16 cellular contexts compared by ENCODE assay signal in genomic region chr11:69030324-69030723, GRCh38. TPM values are rescaled to one million over a fixed set of nuclear protein-coding genes. Genes with fewer than 3 reads are reported as not detected.
DNase-seq lines count a peak whose midpoint lies in the region; ATAC-seq and TF ChIP-seq lines count a peak whose summit lies in the region.
"Had no signal": no experiment of that assay in that cellular context is flagged by ENCODE, and none has a peak within 500 bp of the region (broad histone marks: within the 10 kb centered on the region; RNA-seq: fewer than 3 reads in every experiment).

No MANE protein-coding gene starts in this region.

- in situ Hi-C loops in GM13976 (cut with MboI; ENCODE audit: low sequenced_read_pairs, unreplicated experiment): no loop called here

- no peaks in the 10 kb centered on the region for H3K9me3 Mint-ChIP-seq in activated T-cell treated with anti-CD3 and anti-CD28 coated beads, Interleukin-2, amount 50 U/mL, for 24 hours
- no peaks in the 10 kb centered on the region for H3K9me3 Mint-ChIP-seq in activated T-cell treated with anti-CD3 and anti-CD28 coated beads, Interleukin-2, amount 50 U/mL, for 4 hours

- H3K36me3 ChIP-seq in PC-3 (ENCODE audit: low read depth, low read length): no peaks in the 10 kb centered on the region
- no peaks in the 10 kb centered on the region for H3K36me3 ChIP-seq in gastroesophageal sphincter

- H3K9me2 ChIP-seq in PC-3 (replicated peaks; ENCODE audit: low read length): no peaks in the 10 kb centered on the region

- no peak for TF ChIP-seq POLR2A in gastroesophageal sphincter (IDR thresholded peaks at IDR 0.05)

- no peak for ATAC-seq in activated T-cell treated with anti-CD3 and anti-CD28 coated beads, Interleukin-2, amount 50 U/mL, for 4 hours
- ATAC-seq in PC-3 (no peak), gastroesophageal sphincter (peak; percentile 54), HG03095 (IDR thresholded peaks at IDR 0.05; ENCODE audit: unreplicated experiment) (no peak)

- no peaks in the 10 kb centered on the region for H3F3A ChIP-seq in PC-3 (ENCODE audit: low read length, unreplicated experiment)

- no peaks in the 10 kb centered on the region for H3K4me1 Mint-ChIP-seq in activated T-cell treated with anti-CD3 and anti-CD28 coated beads, Interleukin-2, amount 50 U/mL, for 24 hours (ENCODE audit: low read depth)
- H3K4me1 Mint-ChIP-seq in activated T-cell treated with anti-CD3 and anti-CD28 coated beads, Interleukin-2, amount 50 U/mL, for 4 hours (ENCODE audit: low read depth): no peaks in the 10 kb centered on the region
- H3K4me1 Mint-ChIP-seq: CD4-positive, CD25-positive, alpha-beta regulatory T cell had no signal

- H3K27ac ChIP-seq in PC-3 (ENCODE audit: low read length) (no peak overlapping the region), gastroesophageal sphincter (no peak overlapping the region)

- intact Hi-C loops in PC-3 (cut with micrococcal nuclease): no loop called here

- peaks cover 9% of the 10 kb centered on the region for H3K27me3 Mint-ChIP-seq in activated T-cell treated with anti-CD3 and anti-CD28 coated beads, Interleukin-2, amount 50 U/mL, for 24 hours
- H3K27me3 Mint-ChIP-seq in activated T-cell treated with anti-CD3 and anti-CD28 coated beads, Interleukin-2, amount 50 U/mL, for 4 hours (ENCODE audit: low read depth): no peaks in the 10 kb centered on the region

- CTCF ChIA-PET in PC-3 (lab: Charles Lee): no interaction called here

- 69 to 73% methylated on average over 3 to 6 of the region's 6 CpGs for WGBS in gastroesophageal sphincter (ENCODE audit: low coverage in 1 of 2), 2 donors

- H3K4me1 ChIP-seq in PC-3 (ENCODE audit: insufficient read depth, low read length) (no peaks in the 10 kb centered on the region), gastroesophageal sphincter (peaks cover 0 to 6% (median 0%) of the 10 kb centered on the region in 3 donors)

- H3K36me3 Mint-ChIP-seq in activated T-cell treated with anti-CD3 and anti-CD28 coated beads, Interleukin-2, amount 50 U/mL, for 24 hours (ENCODE audit: low read depth): no peaks in the 10 kb centered on the region
- H3K36me3 Mint-ChIP-seq in activated T-cell treated with anti-CD3 and anti-CD28 coated beads, Interleukin-2, amount 50 U/mL, for 4 hours (ENCODE audit: insufficient read depth): no peaks in the 10 kb centered on the region
- H3K36me3 Mint-ChIP-seq: CD4-positive, CD25-positive, alpha-beta regulatory T cell; IgD-negative memory B cell had no signal

- no peak overlapping the region for H3K9ac ChIP-seq in PC-3 (ENCODE audit: low read length)

- DNase-seq in activated T-cell treated with anti-CD3 and anti-CD28 coated beads, Interleukin-2, amount 50 U/mL, for 24 hours: no peak
- no peak for DNase-seq in activated T-cell treated with anti-CD3 and anti-CD28 coated beads, Interleukin-2, amount 50 U/mL, for 4 hours
- no peak for DNase-seq in PC-3
- DNase-seq in activated CD4-positive, CD25-positive, alpha-beta regulatory T cell treated with anti-CD3 and anti-CD28 coated beads, Interleukin-2, amount 50 U/mL, for 72 hours: no peak
- no peak for DNase-seq in activated effector memory CD4-positive, alpha-beta T cell treated with anti-CD3 and anti-CD28 coated beads, Interleukin-2, amount 50 U/mL, for 16 hours
- no peak for DNase-seq in GM13976 (ENCODE audit: low spot score)
- DNase-seq: CD4-positive, CD25-positive, alpha-beta regulatory T cell; EL; NCI-H1436; NCI-H2029 treated with DMSO at 0.1 percent for 48 hours; NCI-H774; SHP77 treated with DMSO at 0.1 percent for 48 hours had no signal

- BruUV-seq in PC-3 (replicated peaks; lab: Mats Ljungman, UMichigan): no TSS peak

- no peaks in the 10 kb centered on the region for H3K79me2 ChIP-seq in PC-3 (ENCODE audit: low read length)

- no peak for TF ChIP-seq EP300 in gastroesophageal sphincter (IDR thresholded peaks at IDR 0.05)

- H3K27me3 ChIP-seq in PC-3 (ENCODE audit: low read length): no peaks in the 10 kb centered on the region
- H3K27me3 ChIP-seq in gastroesophageal sphincter: no peaks in the 10 kb centered on the region

- H3K27ac Mint-ChIP-seq in activated T-cell treated with anti-CD3 and anti-CD28 coated beads, Interleukin-2, amount 50 U/mL, for 24 hours: peak overlapping the region; percentile 44
- H3K27ac Mint-ChIP-seq: CD4-positive, CD25-positive, alpha-beta regulatory T cell; IgD-negative memory B cell had no signal

- no peak overlapping the region for H3K4me2 ChIP-seq in PC-3 (ENCODE audit: low read length)

- no peak for TF ChIP-seq CTCF in PC-3 (conservative IDR thresholded peaks at IDR 0.05; ENCODE audit: low read depth, low read length)
- no peak for TF ChIP-seq CTCF in gastroesophageal sphincter (IDR thresholded peaks at IDR 0.05)
- TF ChIP-seq CTCF in GM13976 (IDR thresholded peaks at IDR 0.05; ENCODE audit: borderline replicate concordance, control extremely low read depth, extremely low read depth, insufficient read depth, missing control alignments): no peak

- H4K20me1 ChIP-seq in PC-3 (ENCODE audit: low read length): no peaks in the 10 kb centered on the region

- H3K4me3 ChIP-seq in PC-3 (ENCODE audit: low read length) (no peak overlapping the region), gastroesophageal sphincter (no peak overlapping the region)

- POLR2A ChIA-PET in PC-3 (lab: Charles Lee; ENCODE audit: unreplicated experiment): no interaction called here

- no peaks in the 10 kb centered on the region for H3K9me3 ChIP-seq in PC-3 (ENCODE audit: low read length)
- no peaks in the 10 kb centered on the region for H3K9me3 ChIP-seq in gastroesophageal sphincter

- H2AFZ ChIP-seq in PC-3 (ENCODE audit: low read length): 0 out of 2 replicates have a peak overlapping the region, but pooled peaks have one; percentile 20

- H3K4me3 Mint-ChIP-seq in activated T-cell treated with anti-CD3 and anti-CD28 coated beads, Interleukin-2, amount 50 U/mL, for 24 hours: no peak overlapping the region
- H3K4me3 Mint-ChIP-seq in activated T-cell treated with anti-CD3 and anti-CD28 coated beads, Interleukin-2, amount 50 U/mL, for 4 hours: no peak overlapping the region
- H3K4me3 Mint-ChIP-seq: CD4-positive, CD25-positive, alpha-beta regulatory T cell; IgD-negative memory B cell had no signal

RNA-seq across cellular contexts. Expression of gene MRGPRF, which starts 17.3 kb away (rescaled TPM):
- total RNA-seq in activated T-cell treated with anti-CD3 and anti-CD28 coated beads, Interleukin-2, amount 50 U/mL, for 4 hours: under 1 TPM in 2 of 3 donors, not detected in 1; 0.10 to 0.18 TPM
- total RNA-seq in PC-3 (2014; rRNA removed) (not detected in 2 replicates), gastroesophageal sphincter (100 to 1,000 TPM in 3 of 4 donors, 10 to 100 TPM in 1; 88.9 to 213 (median 165) TPM)
- total RNA-seq: CD4-positive, CD25-positive, alpha-beta regulatory T cell; NCI-H460 had no signal

RNA-seq across cellular contexts. Expression of gene TPCN2, which starts 18.4 kb away (rescaled TPM):
- total RNA-seq in activated T-cell treated with anti-CD3 and anti-CD28 coated beads, Interleukin-2, amount 50 U/mL, for 4 hours: 1 to 10 TPM; 5.8 to 8.4 (median 7.1) TPM
- 13.0 and 14.5 TPM in 2 replicates for total RNA-seq in PC-3 (2014; rRNA removed)
- 10 to 100 TPM; 16.8 to 33.8 (median 28.3) TPM for total RNA-seq in gastroesophageal sphincter

RNA-seq across cellular contexts. Expression of gene MRGPRD, which starts 49.5 kb away (rescaled TPM):
- not detected for total RNA-seq in activated T-cell treated with anti-CD3 and anti-CD28 coated beads, Interleukin-2, amount 50 U/mL, for 4 hours
- total RNA-seq in PC-3 (2014; rRNA removed): not detected in 2 replicates
- total RNA-seq in gastroesophageal sphincter: 1 to 10 TPM in 2 of 4 donors, not detected in 2; 2.9 to 5.4 TPM
- total RNA-seq: CD4-positive, CD25-positive, alpha-beta regulatory T cell; NCI-H460 had no signal

Comparison
In these comparisons a context has a peak if more than half of its experiments do, and no peak if none do; other contexts are left out.
1. RNA of gene MRGPRF, which starts 17.3 kb away (total RNA-seq): 88.9 to 213 TPM in gastroesophageal sphincter; 0.10 to 0.18 TPM in activated T-cell treated with anti-CD3 and anti-CD28 coated beads, Interleukin-2, amount 50 U/mL, for 4 hours and not detected in PC-3; every median in the first group is over 10 times any median in the second.